Comparison of ENCODE assay signal across 1 cellular context in the genomic region with DNA sequence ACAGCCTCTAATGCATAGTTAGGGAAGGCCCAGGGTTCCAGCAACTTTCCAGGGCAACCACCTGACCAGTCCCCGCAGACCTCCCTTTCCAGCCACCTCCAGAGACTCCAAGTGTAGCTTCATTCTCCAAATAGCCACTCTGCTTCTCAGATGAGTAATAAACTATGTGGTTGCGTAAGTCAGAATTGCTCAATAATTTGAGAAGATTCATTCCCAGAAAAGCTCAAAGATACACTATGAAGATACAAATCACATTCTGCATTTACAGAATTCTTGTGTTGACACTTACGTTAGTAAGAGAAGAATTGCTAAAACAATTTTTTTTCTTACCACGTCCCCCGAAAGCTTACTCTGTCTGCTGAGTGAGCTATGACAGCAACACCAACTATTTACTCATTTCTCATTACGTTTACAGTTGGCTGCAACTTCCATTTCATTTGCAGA.
TF ChIP-seq lines count a peak whose summit lies in the region.

No MANE protein-coding gene starts in this region.

TF ChIP-seq in HepG2, 621 proteins besides CTCF, POLR2A, EP300 and RAD21 (continued from another document and continues in another):
- TF ChIP-seq, protein P1, sequence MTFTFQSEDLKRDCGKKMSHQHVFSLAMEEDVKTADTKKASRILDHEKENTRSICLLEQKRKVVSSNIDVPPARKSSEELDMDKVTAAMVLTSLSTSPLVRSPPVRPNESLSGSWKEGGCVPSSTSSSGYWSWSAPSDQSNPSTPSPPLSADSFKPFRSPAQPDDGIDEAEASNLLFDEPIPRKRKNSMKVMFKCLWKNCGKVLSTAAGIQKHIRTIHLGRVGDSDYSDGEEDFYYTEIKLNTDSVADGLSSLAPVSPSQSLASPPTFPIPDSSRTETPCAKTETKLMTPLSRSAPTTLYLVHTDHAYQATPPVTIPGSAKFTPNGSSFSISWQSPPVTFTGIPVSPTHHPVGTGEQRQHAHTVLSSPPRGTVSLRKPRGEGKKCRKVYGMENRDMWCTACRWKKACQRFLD (CRISPR knock-in tag; IDR thresholded peaks at IDR 0.05; ENCODE audit: borderline replicate concordance), result no peak
- no peak for TF ChIP-seq ZNF792 (CRISPR knock-in tag; IDR thresholded peaks at IDR 0.05)
- no peak for TF ChIP-seq BRD4 (CRISPR knock-in tag; IDR thresholded peaks at IDR 0.05)
- no peak for TF ChIP-seq ZNF878 (CRISPR knock-in tag; IDR thresholded peaks at IDR 0.05)
- TF ChIP-seq, protein P2, sequence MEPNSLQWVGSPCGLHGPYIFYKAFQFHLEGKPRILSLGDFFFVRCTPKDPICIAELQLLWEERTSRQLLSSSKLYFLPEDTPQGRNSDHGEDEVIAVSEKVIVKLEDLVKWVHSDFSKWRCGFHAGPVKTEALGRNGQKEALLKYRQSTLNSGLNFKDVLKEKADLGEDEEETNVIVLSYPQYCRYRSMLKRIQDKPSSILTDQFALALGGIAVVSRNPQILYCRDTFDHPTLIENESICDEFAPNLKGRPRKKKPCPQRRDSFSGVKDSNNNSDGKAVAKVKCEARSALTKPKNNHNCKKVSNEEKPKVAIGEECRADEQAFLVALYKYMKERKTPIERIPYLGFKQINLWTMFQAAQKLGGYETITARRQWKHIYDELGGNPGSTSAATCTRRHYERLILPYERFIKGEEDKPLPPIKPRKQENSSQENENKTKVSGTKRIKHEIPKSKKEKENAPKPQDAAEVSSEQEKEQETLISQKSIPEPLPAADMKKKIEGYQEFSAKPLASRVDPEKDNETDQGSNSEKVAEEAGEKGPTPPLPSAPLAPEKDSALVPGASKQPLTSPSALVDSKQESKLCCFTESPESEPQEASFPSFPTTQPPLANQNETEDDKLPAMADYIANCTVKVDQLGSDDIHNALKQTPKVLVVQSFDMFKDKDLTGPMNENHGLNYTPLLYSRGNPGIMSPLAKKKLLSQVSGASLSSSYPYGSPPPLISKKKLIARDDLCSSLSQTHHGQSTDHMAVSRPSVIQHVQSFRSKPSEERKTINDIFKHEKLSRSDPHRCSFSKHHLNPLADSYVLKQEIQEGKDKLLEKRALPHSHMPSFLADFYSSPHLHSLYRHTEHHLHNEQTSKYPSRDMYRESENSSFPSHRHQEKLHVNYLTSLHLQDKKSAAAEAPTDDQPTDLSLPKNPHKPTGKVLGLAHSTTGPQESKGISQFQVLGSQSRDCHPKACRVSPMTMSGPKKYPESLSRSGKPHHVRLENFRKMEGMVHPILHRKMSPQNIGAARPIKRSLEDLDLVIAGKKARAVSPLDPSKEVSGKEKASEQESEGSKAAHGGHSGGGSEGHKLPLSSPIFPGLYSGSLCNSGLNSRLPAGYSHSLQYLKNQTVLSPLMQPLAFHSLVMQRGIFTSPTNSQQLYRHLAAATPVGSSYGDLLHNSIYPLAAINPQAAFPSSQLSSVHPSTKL (CRISPR knock-in tag; IDR thresholded peaks at IDR 0.05), result peak; percentile 79
- TF ChIP-seq SOX13 (IDR thresholded peaks at IDR 0.05), result no peak
- TF ChIP-seq SOX13 (CRISPR knock-in tag; conservative IDR thresholded peaks at IDR 0.05 in 1 of 2, IDR thresholded peaks at IDR 0.05 in 1 of 2), result peak in 1 of 2 experiments; percentile 59; a peak in 2 of 4 replicates
- TF ChIP-seq, protein P3, sequence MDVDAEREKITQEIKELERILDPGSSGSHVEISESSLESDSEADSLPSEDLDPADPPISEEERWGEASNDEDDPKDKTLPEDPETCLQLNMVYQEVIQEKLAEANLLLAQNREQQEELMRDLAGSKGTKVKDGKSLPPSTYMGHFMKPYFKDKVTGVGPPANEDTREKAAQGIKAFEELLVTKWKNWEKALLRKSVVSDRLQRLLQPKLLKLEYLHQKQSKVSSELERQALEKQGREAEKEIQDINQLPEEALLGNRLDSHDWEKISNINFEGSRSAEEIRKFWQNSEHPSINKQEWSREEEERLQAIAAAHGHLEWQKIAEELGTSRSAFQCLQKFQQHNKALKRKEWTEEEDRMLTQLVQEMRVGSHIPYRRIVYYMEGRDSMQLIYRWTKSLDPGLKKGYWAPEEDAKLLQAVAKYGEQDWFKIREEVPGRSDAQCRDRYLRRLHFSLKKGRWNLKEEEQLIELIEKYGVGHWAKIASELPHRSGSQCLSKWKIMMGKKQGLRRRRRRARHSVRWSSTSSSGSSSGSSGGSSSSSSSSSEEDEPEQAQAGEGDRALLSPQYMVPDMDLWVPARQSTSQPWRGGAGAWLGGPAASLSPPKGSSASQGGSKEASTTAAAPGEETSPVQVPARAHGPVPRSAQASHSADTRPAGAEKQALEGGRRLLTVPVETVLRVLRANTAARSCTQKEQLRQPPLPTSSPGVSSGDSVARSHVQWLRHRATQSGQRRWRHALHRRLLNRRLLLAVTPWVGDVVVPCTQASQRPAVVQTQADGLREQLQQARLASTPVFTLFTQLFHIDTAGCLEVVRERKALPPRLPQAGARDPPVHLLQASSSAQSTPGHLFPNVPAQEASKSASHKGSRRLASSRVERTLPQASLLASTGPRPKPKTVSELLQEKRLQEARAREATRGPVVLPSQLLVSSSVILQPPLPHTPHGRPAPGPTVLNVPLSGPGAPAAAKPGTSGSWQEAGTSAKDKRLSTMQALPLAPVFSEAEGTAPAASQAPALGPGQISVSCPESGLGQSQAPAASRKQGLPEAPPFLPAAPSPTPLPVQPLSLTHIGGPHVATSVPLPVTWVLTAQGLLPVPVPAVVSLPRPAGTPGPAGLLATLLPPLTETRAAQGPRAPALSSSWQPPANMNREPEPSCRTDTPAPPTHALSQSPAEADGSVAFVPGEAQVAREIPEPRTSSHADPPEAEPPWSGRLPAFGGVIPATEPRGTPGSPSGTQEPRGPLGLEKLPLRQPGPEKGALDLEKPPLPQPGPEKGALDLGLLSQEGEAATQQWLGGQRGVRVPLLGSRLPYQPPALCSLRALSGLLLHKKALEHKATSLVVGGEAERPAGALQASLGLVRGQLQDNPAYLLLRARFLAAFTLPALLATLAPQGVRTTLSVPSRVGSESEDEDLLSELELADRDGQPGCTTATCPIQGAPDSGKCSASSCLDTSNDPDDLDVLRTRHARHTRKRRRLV (CRISPR knock-in tag; IDR thresholded peaks at IDR 0.05), result no peak
- no peak for TF ChIP-seq PHB2 (IDR thresholded peaks at IDR 0.05; ENCODE audit: partially characterized antibody)
- TF ChIP-seq CREB1 (IDR thresholded peaks at IDR 0.05), result no peak
- peak; percentile 43; the same call in 1 of the 2 replicates for TF ChIP-seq CREB1 (CRISPR knock-in tag; IDR thresholded peaks at IDR 0.05)
- TF ChIP-seq ZNF33B (CRISPR knock-in tag; IDR thresholded peaks at IDR 0.05), result no peak
- TF ChIP-seq SUZ12 (IDR thresholded peaks at IDR 0.05; ENCODE audit: low read depth, low read length), result no peak
- no peak for TF ChIP-seq SAFB2 (CRISPR knock-in tag; IDR thresholded peaks at IDR 0.05; ENCODE audit: borderline replicate concordance, low read depth)
- TF ChIP-seq YEATS2 (CRISPR knock-in tag; IDR thresholded peaks at IDR 0.05; ENCODE audit: borderline replicate concordance), result no peak
- TF ChIP-seq, protein P4, sequence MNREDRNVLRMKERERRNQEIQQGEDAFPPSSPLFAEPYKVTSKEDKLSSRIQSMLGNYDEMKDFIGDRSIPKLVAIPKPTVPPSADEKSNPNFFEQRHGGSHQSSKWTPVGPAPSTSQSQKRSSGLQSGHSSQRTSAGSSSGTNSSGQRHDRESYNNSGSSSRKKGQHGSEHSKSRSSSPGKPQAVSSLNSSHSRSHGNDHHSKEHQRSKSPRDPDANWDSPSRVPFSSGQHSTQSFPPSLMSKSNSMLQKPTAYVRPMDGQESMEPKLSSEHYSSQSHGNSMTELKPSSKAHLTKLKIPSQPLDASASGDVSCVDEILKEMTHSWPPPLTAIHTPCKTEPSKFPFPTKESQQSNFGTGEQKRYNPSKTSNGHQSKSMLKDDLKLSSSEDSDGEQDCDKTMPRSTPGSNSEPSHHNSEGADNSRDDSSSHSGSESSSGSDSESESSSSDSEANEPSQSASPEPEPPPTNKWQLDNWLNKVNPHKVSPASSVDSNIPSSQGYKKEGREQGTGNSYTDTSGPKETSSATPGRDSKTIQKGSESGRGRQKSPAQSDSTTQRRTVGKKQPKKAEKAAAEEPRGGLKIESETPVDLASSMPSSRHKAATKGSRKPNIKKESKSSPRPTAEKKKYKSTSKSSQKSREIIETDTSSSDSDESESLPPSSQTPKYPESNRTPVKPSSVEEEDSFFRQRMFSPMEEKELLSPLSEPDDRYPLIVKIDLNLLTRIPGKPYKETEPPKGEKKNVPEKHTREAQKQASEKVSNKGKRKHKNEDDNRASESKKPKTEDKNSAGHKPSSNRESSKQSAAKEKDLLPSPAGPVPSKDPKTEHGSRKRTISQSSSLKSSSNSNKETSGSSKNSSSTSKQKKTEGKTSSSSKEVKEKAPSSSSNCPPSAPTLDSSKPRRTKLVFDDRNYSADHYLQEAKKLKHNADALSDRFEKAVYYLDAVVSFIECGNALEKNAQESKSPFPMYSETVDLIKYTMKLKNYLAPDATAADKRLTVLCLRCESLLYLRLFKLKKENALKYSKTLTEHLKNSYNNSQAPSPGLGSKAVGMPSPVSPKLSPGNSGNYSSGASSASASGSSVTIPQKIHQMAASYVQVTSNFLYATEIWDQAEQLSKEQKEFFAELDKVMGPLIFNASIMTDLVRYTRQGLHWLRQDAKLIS (CRISPR knock-in tag; IDR thresholded peaks at IDR 0.05), result no peak
- TF ChIP-seq, protein P5, sequence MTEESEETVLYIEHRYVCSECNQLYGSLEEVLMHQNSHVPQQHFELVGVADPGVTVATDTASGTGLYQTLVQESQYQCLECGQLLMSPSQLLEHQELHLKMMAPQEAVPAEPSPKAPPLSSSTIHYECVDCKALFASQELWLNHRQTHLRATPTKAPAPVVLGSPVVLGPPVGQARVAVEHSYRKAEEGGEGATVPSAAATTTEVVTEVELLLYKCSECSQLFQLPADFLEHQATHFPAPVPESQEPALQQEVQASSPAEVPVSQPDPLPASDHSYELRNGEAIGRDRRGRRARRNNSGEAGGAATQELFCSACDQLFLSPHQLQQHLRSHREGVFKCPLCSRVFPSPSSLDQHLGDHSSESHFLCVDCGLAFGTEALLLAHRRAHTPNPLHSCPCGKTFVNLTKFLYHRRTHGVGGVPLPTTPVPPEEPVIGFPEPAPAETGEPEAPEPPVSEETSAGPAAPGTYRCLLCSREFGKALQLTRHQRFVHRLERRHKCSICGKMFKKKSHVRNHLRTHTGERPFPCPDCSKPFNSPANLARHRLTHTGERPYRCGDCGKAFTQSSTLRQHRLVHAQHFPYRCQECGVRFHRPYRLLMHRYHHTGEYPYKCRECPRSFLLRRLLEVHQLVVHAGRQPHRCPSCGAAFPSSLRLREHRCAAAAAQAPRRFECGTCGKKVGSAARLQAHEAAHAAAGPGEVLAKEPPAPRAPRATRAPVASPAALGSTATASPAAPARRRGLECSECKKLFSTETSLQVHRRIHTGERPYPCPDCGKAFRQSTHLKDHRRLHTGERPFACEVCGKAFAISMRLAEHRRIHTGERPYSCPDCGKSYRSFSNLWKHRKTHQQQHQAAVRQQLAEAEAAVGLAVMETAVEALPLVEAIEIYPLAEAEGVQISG (CRISPR knock-in tag; IDR thresholded peaks at IDR 0.05), result no peak
- TF ChIP-seq HMG20A (CRISPR knock-in tag; IDR thresholded peaks at IDR 0.05; ENCODE audit: borderline replicate concordance), result peak; percentile 69; the same call in 1 of the 2 replicates
- no peak for TF ChIP-seq SRSF1 (optimal IDR thresholded peaks at IDR 0.05; ENCODE audit: low read depth, low read length)
- TF ChIP-seq FOXO1 (CRISPR knock-in tag; IDR thresholded peaks at IDR 0.05), result no peak
- TF ChIP-seq HNRNPLL (IDR thresholded peaks at IDR 0.05; ENCODE audit: low read depth, low read length, poor library complexity, severe bottlenecking), result no peak
- TF ChIP-seq CREM (IDR thresholded peaks at IDR 0.05), result 0 out of 2 replicates have a peak, but pooled peaks have one; percentile 17
- no peak for TF ChIP-seq CREM (CRISPR knock-in tag; IDR thresholded peaks at IDR 0.05)
- TF ChIP-seq CEBPG (CRISPR knock-in tag; IDR thresholded peaks at IDR 0.05), result peak; percentile 97
- 0 out of 2 replicates have a peak, but pooled peaks have one; percentile 24 for TF ChIP-seq POGZ (CRISPR knock-in tag; IDR thresholded peaks at IDR 0.05)
- TF ChIP-seq ZNF83 (CRISPR knock-in tag; IDR thresholded peaks at IDR 0.05; ENCODE audit: borderline replicate concordance), result no peak
- TF ChIP-seq, protein P6, sequence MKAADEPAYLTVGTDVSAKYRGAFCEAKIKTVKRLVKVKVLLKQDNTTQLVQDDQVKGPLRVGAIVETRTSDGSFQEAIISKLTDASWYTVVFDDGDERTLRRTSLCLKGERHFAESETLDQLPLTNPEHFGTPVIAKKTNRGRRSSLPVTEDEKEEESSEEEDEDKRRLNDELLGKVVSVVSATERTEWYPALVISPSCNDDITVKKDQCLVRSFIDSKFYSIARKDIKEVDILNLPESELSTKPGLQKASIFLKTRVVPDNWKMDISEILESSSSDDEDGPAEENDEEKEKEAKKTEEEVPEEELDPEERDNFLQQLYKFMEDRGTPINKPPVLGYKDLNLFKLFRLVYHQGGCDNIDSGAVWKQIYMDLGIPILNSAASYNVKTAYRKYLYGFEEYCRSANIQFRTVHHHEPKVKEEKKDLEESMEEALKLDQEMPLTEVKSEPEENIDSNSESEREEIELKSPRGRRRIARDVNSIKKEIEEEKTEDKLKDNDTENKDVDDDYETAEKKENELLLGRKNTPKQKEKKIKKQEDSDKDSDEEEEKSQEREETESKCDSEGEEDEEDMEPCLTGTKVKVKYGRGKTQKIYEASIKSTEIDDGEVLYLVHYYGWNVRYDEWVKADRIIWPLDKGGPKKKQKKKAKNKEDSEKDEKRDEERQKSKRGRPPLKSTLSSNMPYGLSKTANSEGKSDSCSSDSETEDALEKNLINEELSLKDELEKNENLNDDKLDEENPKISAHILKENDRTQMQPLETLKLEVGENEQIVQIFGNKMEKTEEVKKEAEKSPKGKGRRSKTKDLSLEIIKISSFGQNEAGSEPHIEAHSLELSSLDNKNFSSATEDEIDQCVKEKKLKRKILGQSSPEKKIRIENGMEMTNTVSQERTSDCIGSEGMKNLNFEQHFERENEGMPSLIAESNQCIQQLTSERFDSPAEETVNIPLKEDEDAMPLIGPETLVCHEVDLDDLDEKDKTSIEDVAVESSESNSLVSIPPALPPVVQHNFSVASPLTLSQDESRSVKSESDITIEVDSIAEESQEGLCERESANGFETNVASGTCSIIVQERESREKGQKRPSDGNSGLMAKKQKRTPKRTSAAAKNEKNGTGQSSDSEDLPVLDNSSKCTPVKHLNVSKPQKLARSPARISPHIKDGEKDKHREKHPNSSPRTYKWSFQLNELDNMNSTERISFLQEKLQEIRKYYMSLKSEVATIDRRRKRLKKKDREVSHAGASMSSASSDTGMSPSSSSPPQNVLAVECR (CRISPR knock-in tag; IDR thresholded peaks at IDR 0.05; ENCODE audit: borderline replicate concordance), result no peak
- no peak for TF ChIP-seq EZH2 (conservative IDR thresholded peaks at IDR 0.05; ENCODE audit: low read depth, low read length)
- peak; percentile 98 for TF ChIP-seq CEBPB (IDR thresholded peaks at IDR 0.05; ENCODE audit: borderline replicate concordance, low read depth, low read length)
- TF ChIP-seq KDM2A (CRISPR knock-in tag; IDR thresholded peaks at IDR 0.05; ENCODE audit: borderline replicate concordance, low read depth), result no peak
- TF ChIP-seq ZNF224 (CRISPR knock-in tag; IDR thresholded peaks at IDR 0.05), result no peak
- peak; percentile 46 for TF ChIP-seq NCOA2 (CRISPR knock-in tag; IDR thresholded peaks at IDR 0.05)
- no peak for TF ChIP-seq FOXP1 (IDR thresholded peaks at IDR 0.05)
- TF ChIP-seq FOXP1 (CRISPR knock-in tag; IDR thresholded peaks at IDR 0.05), result 0 out of 2 replicates have a peak, but pooled peaks have one; percentile 13
- no peak for TF ChIP-seq MBD4 (IDR thresholded peaks at IDR 0.05; ENCODE audit: borderline replicate concordance, low read length)
- TF ChIP-seq SOX6 (IDR thresholded peaks at IDR 0.05), result no peak
- TF ChIP-seq SOX6 (CRISPR knock-in tag; IDR thresholded peaks at IDR 0.05), result peak; percentile 41; the same call in 1 of the 2 replicates
- TF ChIP-seq NPAS2 (CRISPR knock-in tag; IDR thresholded peaks at IDR 0.05; ENCODE audit: borderline replicate concordance), result no peak
- TF ChIP-seq, protein P7, sequence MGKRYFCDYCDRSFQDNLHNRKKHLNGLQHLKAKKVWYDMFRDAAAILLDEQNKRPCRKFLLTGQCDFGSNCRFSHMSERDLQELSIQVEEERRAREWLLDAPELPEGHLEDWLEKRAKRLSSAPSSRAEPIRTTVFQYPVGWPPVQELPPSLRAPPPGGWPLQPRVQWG (CRISPR knock-in tag; IDR thresholded peaks at IDR 0.05; ENCODE audit: borderline replicate concordance, low read depth), result no peak
